In genomic region chr10:90227259-90227658, GRCh38 we compare ENCODE assay signal across 11 cellular contexts.
A peak's percentile ranks its signal among the peaks of the same experiment; 100 is the strongest.
DNase-seq lines count a peak whose midpoint lies in the region; ATAC-seq and TF ChIP-seq lines count a peak whose summit lies in the region.
"Had no signal": no experiment of that assay in that cellular context is flagged by ENCODE, and none has a peak within 500 bp of the region (broad histone marks: within the 10 kb centered on the region; RNA-seq: fewer than 3 reads in every experiment).

No MANE protein-coding gene starts in this region.

- ATAC-seq in GM21367 (IDR thresholded peaks at IDR 0.05; ENCODE audit: unreplicated experiment): no peak

- no peak overlapping the region for H3K4me3 Mint-ChIP-seq in activated naive CD8-positive, alpha-beta T cell treated with anti-CD3 and anti-CD28 coated beads for 36 hours
- no peak overlapping the region for H3K4me3 Mint-ChIP-seq in mesothelial cell of epicardium

- in situ Hi-C loops in Caki2 (cut with HindIII; ENCODE audit: low pct_unique_long_range_greater_than_20kb, low sequenced_read_pairs): no loop called here

- H3K4me1 Mint-ChIP-seq in activated naive CD8-positive, alpha-beta T cell treated with anti-CD3 and anti-CD28 coated beads for 36 hours: peaks cover 11% of the 10 kb centered on the region
- peaks cover 22% of the 10 kb centered on the region for H3K4me1 Mint-ChIP-seq in mesothelial cell of epicardium

- H3K9me3 Mint-ChIP-seq in activated naive CD8-positive, alpha-beta T cell treated with anti-CD3 and anti-CD28 coated beads for 36 hours: peaks cover 15% of the 10 kb centered on the region
- H3K9me3 Mint-ChIP-seq in mesothelial cell of epicardium: peaks cover 31% of the 10 kb centered on the region

- no peak for TF ChIP-seq CTCF in mesothelial cell of epicardium (IDR thresholded peaks at IDR 0.05; ENCODE audit: unreplicated experiment)

- DNase-seq in Caki2 (ENCODE audit: low read depth) (peak; percentile 69), HT1080 (ENCODE audit: low read depth) (peak; percentile 99), myocyte (ENCODE audit: low read depth) (peak; percentile 1), mesothelial cell of epicardium (ENCODE audit: low spot score in 2 of 2, unreplicated experiment in 2 of 2) (no peak), DMS153 treated with DMSO at 0.1 percent for 48 hours (lab: John Stamatoyannopoulos, UW; ENCODE audit: unreplicated experiment) (no peak), midbrain (lab: John Stamatoyannopoulos, UW) (no peak)
- peak; percentile 47 for DNase-seq in activated naive CD8-positive, alpha-beta T cell treated with anti-CD3 and anti-CD28 coated beads for 36 hours
- DNase-seq: activated CD8-positive, alpha-beta memory T cell treated with anti-CD3 and anti-CD28 coated beads, Interleukin-2, amount 50 U/mL, for 48 hours; effector memory CD4-positive, alpha-beta T cell; NCI-H2081 had no signal

- no peak overlapping the region for H3K27ac Mint-ChIP-seq in activated naive CD8-positive, alpha-beta T cell treated with anti-CD3 and anti-CD28 coated beads for 36 hours
- H3K27ac Mint-ChIP-seq in mesothelial cell of epicardium: no peak overlapping the region

- peaks cover 2% of the 10 kb centered on the region for H3K36me3 Mint-ChIP-seq in activated naive CD8-positive, alpha-beta T cell treated with anti-CD3 and anti-CD28 coated beads for 36 hours
- peaks cover 6% of the 10 kb centered on the region for H3K36me3 Mint-ChIP-seq in mesothelial cell of epicardium

- H3K27me3 Mint-ChIP-seq in activated naive CD8-positive, alpha-beta T cell treated with anti-CD3 and anti-CD28 coated beads for 36 hours: peaks cover 25% of the 10 kb centered on the region
- H3K27me3 Mint-ChIP-seq in mesothelial cell of epicardium (ENCODE audit: low read depth): no peaks in the 10 kb centered on the region

Comparison
In these comparisons a context has a peak if more than half of its experiments do, and no peak if none do; other contexts are left out.
1. DNase-seq: peak in Caki2 (single experiment), HT1080 (single experiment), activated naive CD8-positive, alpha-beta T cell treated with anti-CD3 and anti-CD28 coated beads for 36 hours (single experiment) and myocyte (single experiment); none in mesothelial cell of epicardium (0 of 2), DMS153 treated with DMSO at 0.1 percent for 48 hours (single experiment) and midbrain (single experiment).